Comparison of ENCODE assay signal across 1 cellular context in genomic region chr4:141815646-141816045, GRCh38.
TF ChIP-seq lines count a peak whose summit lies in the region.

No MANE protein-coding gene starts in this region.

TF ChIP-seq in WTC11, 78 proteins besides CTCF, POLR2A, EP300 and RAD21 (continued from another document):
- TF ChIP-seq ZNF425 (CRISPR knock-in tag; conservative IDR thresholded peaks at IDR 0.05) (no peak), ZNF219 (CRISPR knock-in tag; IDR thresholded peaks at IDR 0.05; ENCODE audit: borderline replicate concordance) (no peak), ATF1 (CRISPR knock-in tag; IDR thresholded peaks at IDR 0.05) (no peak)
